In the genomic region with DNA sequence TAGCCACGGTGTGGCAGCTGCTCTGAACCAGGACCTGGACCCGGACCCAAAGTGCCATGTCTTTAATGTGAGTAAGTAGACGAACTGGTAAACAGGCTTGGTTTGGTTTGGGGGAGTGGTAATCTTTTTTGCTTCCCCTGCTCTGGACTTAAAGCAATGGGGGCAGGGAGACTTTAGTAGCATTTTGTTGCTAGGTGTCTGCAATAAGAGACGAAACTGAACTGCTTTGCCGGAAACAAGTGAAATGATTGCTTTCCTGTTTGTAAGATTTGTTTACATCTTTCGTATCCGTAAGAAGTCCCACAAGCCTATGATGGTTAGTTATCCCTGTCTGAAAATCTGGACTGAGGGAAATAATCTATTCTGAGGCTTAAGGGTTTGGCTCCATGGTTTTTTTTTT, we compare ENCODE assay signal across 2 cellular contexts.
TF ChIP-seq lines count a peak whose summit lies in the region.

No MANE protein-coding gene starts in this region.

TF ChIP-seq in SK-N-SH, 30 proteins besides CTCF, POLR2A, EP300 and RAD21 (continued from another document):
- TF ChIP-seq REST (IDR thresholded peaks at IDR 0.05; ENCODE audit: low read depth, low read length), result no peak
TF ChIP-seq in SK-N-SH: peak in this region for 0.

TF ChIP-seq in SK-N-SH treated with all-trans-retinoic acid at 6 μM for 48 hours, 23 proteins besides CTCF, POLR2A, EP300 and RAD21 (continued from another document):
- TF ChIP-seq, protein P1, sequence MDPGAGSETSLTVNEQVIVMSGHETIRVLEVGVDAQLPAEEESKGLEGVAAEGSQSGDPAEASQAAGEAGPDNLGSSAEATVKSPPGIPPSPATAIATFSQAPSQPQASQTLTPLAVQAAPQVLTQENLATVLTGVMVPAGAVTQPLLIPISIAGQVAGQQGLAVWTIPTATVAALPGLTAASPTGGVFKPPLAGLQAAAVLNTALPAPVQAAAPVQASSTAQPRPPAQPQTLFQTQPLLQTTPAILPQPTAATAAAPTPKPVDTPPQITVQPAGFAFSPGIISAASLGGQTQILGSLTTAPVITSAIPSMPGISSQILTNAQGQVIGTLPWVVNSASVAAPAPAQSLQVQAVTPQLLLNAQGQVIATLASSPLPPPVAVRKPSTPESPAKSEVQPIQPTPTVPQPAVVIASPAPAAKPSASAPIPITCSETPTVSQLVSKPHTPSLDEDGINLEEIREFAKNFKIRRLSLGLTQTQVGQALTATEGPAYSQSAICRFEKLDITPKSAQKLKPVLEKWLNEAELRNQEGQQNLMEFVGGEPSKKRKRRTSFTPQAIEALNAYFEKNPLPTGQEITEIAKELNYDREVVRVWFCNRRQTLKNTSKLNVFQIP (CRISPR knock-in tag; IDR thresholded peaks at IDR 0.05; ENCODE audit: borderline replicate concordance, low read depth), result no peak
- TF ChIP-seq ARNTL (CRISPR knock-in tag; IDR thresholded peaks at IDR 0.05; ENCODE audit: borderline replicate concordance, low read depth), result no peak
- no peak for TF ChIP-seq GLIS3 (CRISPR knock-in tag; IDR thresholded peaks at IDR 0.05)
